ENCODE assay signal across 27 cellular contexts in genomic region chr1:21001042-21001441, GRCh38.
"Had no signal": no experiment of that assay in that cellular context is flagged by ENCODE, and none has a peak within 500 bp of the region (broad histone marks: within the 10 kb centered on the region; RNA-seq: fewer than 3 reads in every experiment).

No MANE protein-coding gene starts in this region.

- H3K4me3 ChIP-seq: adrenal gland, body of pancreas, heart left ventricle, lower lobe of right lung, prostate gland, right atrium auricular region, tibial nerve had no signal

- H3K27me3 ChIP-seq: adrenal gland, body of pancreas, heart left ventricle, right atrium auricular region had no signal

- H3K27me3 Mint-ChIP-seq: activated B cell treated with CpG ODN at 0.5 μM for 24 hours; activated CD8-positive, alpha-beta T cell treated with anti-CD3 and anti-CD28 coated beads for 36 hours; activated naive CD8-positive, alpha-beta T cell; activated T-helper 17 cell treated with anti-CD3 and anti-CD28 coated beads, Interleukin-2, amount 50 U/mL, for 72 hours; T-cell had no signal

- H3K9me3 Mint-ChIP-seq: activated B cell treated with CpG ODN at 0.5 μM for 24 hours; activated CD8-positive, alpha-beta T cell treated with anti-CD3 and anti-CD28 coated beads for 36 hours; activated T-cell treated with anti-CD3 and anti-CD28 coated beads, Interleukin-2, amount 50 U/mL, for 4 hours; activated T-helper 17 cell treated with anti-CD3 and anti-CD28 coated beads, Interleukin-2, amount 50 U/mL, for 72 hours; immature natural killer cell; natural killer cell; T-cell; T-helper 2 cell treated with Interferon-gamma antibody and Interleukin-4, amounts not matched to agents 5 μg/mL and 100 μg/mL, for 36 hours had no signal

- H3K4me1 Mint-ChIP-seq: activated B cell treated with CpG ODN at 0.5 μM for 24 hours, T-cell had no signal

- H3K4me1 ChIP-seq: lower lobe of right lung, prostate gland, right atrium auricular region had no signal

- FAIRE-seq: endothelial cell of umbilical vein had no signal

- H3K36me3 ChIP-seq: adrenal gland, lower lobe of right lung, prostate gland, right atrium auricular region, tibial nerve had no signal

- ATAC-seq: activated CD8-positive, alpha-beta T cell treated with anti-CD3 and anti-CD28 coated beads for 36 hours; activated T-cell treated with anti-CD3 and anti-CD28 coated beads, Interleukin-2, amount 50 U/mL, for 4 hours; activated T-helper 17 cell treated with anti-CD3 and anti-CD28 coated beads, Interleukin-2, amount 50 U/mL, for 72 hours; body of pancreas; heart left ventricle; lower lobe of right lung; natural killer cell; T-cell had no signal

- H3K9me3 ChIP-seq: adrenal gland, body of pancreas, heart left ventricle, lower lobe of right lung, prostate gland, right atrium auricular region, tibial nerve had no signal

- H3K27ac ChIP-seq: adrenal gland, body of pancreas, heart left ventricle, lower lobe of right lung, prostate gland, right atrium auricular region, tibial nerve had no signal

- H3K27ac Mint-ChIP-seq: activated B cell treated with CpG ODN at 0.5 μM for 24 hours; activated CD8-positive, alpha-beta T cell treated with anti-CD3 and anti-CD28 coated beads for 36 hours; activated naive CD8-positive, alpha-beta T cell; activated T-helper 17 cell treated with anti-CD3 and anti-CD28 coated beads, Interleukin-2, amount 50 U/mL, for 72 hours; T-cell; T-helper 2 cell treated with Interferon-gamma antibody and Interleukin-4, amounts not matched to agents 5 μg/mL and 100 μg/mL, for 36 hours had no signal

- H3K36me3 Mint-ChIP-seq: natural killer cell had no signal

- H3K4me3 Mint-ChIP-seq: activated B cell treated with CpG ODN at 0.5 μM for 24 hours; activated CD8-positive, alpha-beta T cell treated with anti-CD3 and anti-CD28 coated beads for 36 hours; activated naive CD8-positive, alpha-beta T cell; activated T-cell treated with anti-CD3 and anti-CD28 coated beads, Interleukin-2, amount 50 U/mL, for 4 hours; activated T-helper 17 cell treated with anti-CD3 and anti-CD28 coated beads, Interleukin-2, amount 50 U/mL, for 72 hours; immature natural killer cell; natural killer cell; T-cell; T-helper 2 cell treated with Interferon-gamma antibody and Interleukin-4, amounts not matched to agents 5 μg/mL and 100 μg/mL, for 36 hours had no signal

- DNase-seq: activated B cell treated with CpG ODN at 0.5 μM for 24 hours; activated CD4-positive, alpha-beta T cell treated with anti-CD3 and anti-CD28 coated beads, Interleukin-2, amount 50 U/mL, for 1 hour; activated CD8-positive, alpha-beta T cell treated with anti-CD3 and anti-CD28 coated beads for 36 hours; activated naive CD4-positive, alpha-beta T cell treated with Interleukin-2 at 50 U/mL for 16 hours; activated T-cell treated with anti-CD3 and anti-CD28 coated beads, Interleukin-2, amount 50 U/mL, for 4 hours; adrenal gland; aorta; body of pancreas; caudate nucleus; cortex of kidney; heart left ventricle; hypothalamus; immature natural killer cell; lower lobe of right lung; mesendoderm; natural killer cell; stimulated activated CD4-positive, alpha-beta T cell treated with anti-CD3 and anti-CD28 coated beads, Interleukin-15, amount 100 ng/mL, for 24 hours; stimulated activated CD4-positive, alpha-beta T cell treated with anti-CD3 and anti-CD28 coated beads, Interleukin-2, amount 100 ng/mL, for 24 hours; stimulated activated naive CD4-positive, alpha-beta T cell; T-cell had no signal
